ENCODE assay signal across 23 cellular contexts in the genomic region with DNA sequence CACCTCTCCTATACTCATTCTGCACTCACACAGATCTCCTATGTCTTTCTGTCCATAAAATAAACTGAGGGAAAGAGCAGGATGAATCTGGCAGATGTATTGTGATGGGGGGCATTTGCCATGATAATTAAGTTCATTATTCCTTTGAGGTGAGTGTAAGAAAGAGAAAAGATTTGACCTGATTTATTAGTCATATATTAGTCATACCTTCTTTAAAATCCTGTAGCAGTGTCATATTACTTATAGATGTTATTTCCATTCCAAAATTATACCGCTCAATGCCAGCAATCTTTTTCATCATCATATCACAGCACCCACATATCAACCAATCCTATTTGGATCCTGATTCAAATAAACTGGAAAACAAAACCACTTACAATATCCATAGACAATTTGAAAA.
DNase-seq lines count a peak whose midpoint lies in the region; ATAC-seq, FAIRE-seq and TF ChIP-seq lines count a peak whose summit lies in the region.
"Had no signal": no experiment of that assay in that cellular context is flagged by ENCODE, and none has a peak within 500 bp of the region (broad histone marks: within the 10 kb centered on the region; RNA-seq: fewer than 3 reads in every experiment).

No MANE protein-coding gene starts in this region.

- FAIRE-seq in bronchial epithelial cell (lab: Jason Lieb, UNC), result no peak
- FAIRE-seq in keratinocyte (lab: Jason Lieb, UNC), result peak; percentile 20
- FAIRE-seq: A204.1, G401.6, GM12892, GM18507 had no signal

- no peak overlapping the region for H3K4me2 ChIP-seq in keratinocyte (ENCODE audit: control insufficient read depth, extremely low read depth, insufficient read depth, low read depth, low read length)

- no peaks in the 10 kb centered on the region for H3K4me1 ChIP-seq in keratinocyte (ENCODE audit: control insufficient read depth, extremely low read depth, insufficient read depth, low read length)
- H3K4me1 ChIP-seq: BE2C, HAP-1 had no signal

- no peaks in the 10 kb centered on the region for H3K9me1 ChIP-seq in keratinocyte (ENCODE audit: control insufficient read depth, extremely low read depth, insufficient read depth, low read length)

- no peak overlapping the region for H3K4me3 ChIP-seq in bronchial epithelial cell (ENCODE audit: low read depth, low read length)
- no peak overlapping the region for H3K4me3 ChIP-seq in keratinocyte (ENCODE audit: control insufficient read depth in 2 of 3, extremely low read depth in 1 of 3, insufficient read depth in 2 of 3, low read depth in 1 of 3, low read length in 3 of 3)
- H3K4me3 ChIP-seq: GM23248, HAP-1 had no signal

- no peaks in the 10 kb centered on the region for H3K36me3 ChIP-seq in bronchial epithelial cell (ENCODE audit: control insufficient read depth, insufficient read depth, low read length)
- H3K36me3 ChIP-seq in keratinocyte (ENCODE audit: control insufficient read depth in 2 of 2, extremely low read depth in 1 of 2, insufficient read depth in 2 of 2, low read length in 2 of 2), result no peaks in the 10 kb centered on the region
- H3K36me3 ChIP-seq: BE2C, HAP-1 had no signal

- H3K9ac ChIP-seq in keratinocyte (ENCODE audit: control insufficient read depth, extremely low read depth, insufficient read depth, low read length), result no peak overlapping the region
- H3K9ac ChIP-seq: GM23248 had no signal

- ATAC-seq in left lobe of liver (no peak), HG03097 (IDR thresholded peaks at IDR 0.05; ENCODE audit: low FRiP score, unreplicated experiment) (no peak)

- H2AFZ ChIP-seq in keratinocyte (ENCODE audit: control insufficient read depth, low read length), result no peak overlapping the region
- H2AFZ ChIP-seq: GM23248 had no signal

- H4K20me1 ChIP-seq in keratinocyte (ENCODE audit: control insufficient read depth, extremely low read depth, insufficient read depth, low read length), result no peaks in the 10 kb centered on the region

- no peaks in the 10 kb centered on the region for H3K9me3 ChIP-seq in keratinocyte (ENCODE audit: control insufficient read depth, low read depth, low read length)
- H3K9me3 ChIP-seq: BE2C, HAP-1 had no signal

- DNase-seq in HPDE6-E6E7 (ENCODE audit: extremely low spot score), result peak; percentile 11
- DNase-seq in NCI-H69 (lab: John Stamatoyannopoulos, UW), result peak; percentile 37
- peak; percentile 65 for DNase-seq in bronchial epithelial cell (ENCODE audit: low read depth)
- DNase-seq in keratinocyte (ENCODE audit: low read depth, low spot score), result no peak
- no peak for DNase-seq in left lobe of liver (ENCODE audit: low spot score)
- no peak for DNase-seq in RKO (ENCODE audit: low spot score)
- DNase-seq: ACHN; BE2C; C1 segment of cervical spinal cord; CD4-positive, CD25-positive, alpha-beta regulatory T cell; CD8-positive, alpha-beta memory T cell; COR-L47; DMS 273 treated with DMSO at 0.1 percent for 48 hours; DMS53; DND-41; EL; GM23248 had no signal

- H3K27me3 ChIP-seq in bronchial epithelial cell (ENCODE audit: control insufficient read depth, insufficient read depth, low read length) (no peaks in the 10 kb centered on the region), keratinocyte (ENCODE audit: control insufficient read depth, extremely low read depth, insufficient read depth, low read length) (no peaks in the 10 kb centered on the region)
- H3K27me3 ChIP-seq: BE2C had no signal

- dilution Hi-C loops in keratinocyte (cut with MboI; ENCODE audit: extremely low pct_ligation_motif_present, low sequenced_read_pairs), result no loop called here

- no peaks in the 10 kb centered on the region for H3K79me2 ChIP-seq in keratinocyte (ENCODE audit: control insufficient read depth, insufficient read depth, low read length)

- H3K27ac ChIP-seq in keratinocyte (ENCODE audit: control insufficient read depth, insufficient read depth, low read length), result no peak overlapping the region
- H3K27ac ChIP-seq: GM23248 had no signal

- TF ChIP-seq CTCF in bronchial epithelial cell (IDR thresholded peaks at IDR 0.05; ENCODE audit: insufficient read depth, low read length, severe bottlenecking) (no peak), keratinocyte (optimal IDR thresholded peaks at IDR 0.05 in 1 of 3, IDR thresholded peaks at IDR 0.05 in 1 of 3, conservative IDR thresholded peaks at IDR 0.05 in 1 of 3; ENCODE audit: extremely low read depth in 1 of 3, insufficient read depth in 2 of 3, low read length in 3 of 3) (no peak)

Comparison
In these comparisons a context has a peak if more than half of its experiments do, and no peak if none do; other contexts are left out.
1. DNase-seq: peak in HPDE6-E6E7 (single experiment), NCI-H69 (single experiment) and bronchial epithelial cell (single experiment); none in keratinocyte (single experiment), left lobe of liver (single experiment) and RKO (single experiment).